12 cellular contexts compared by ENCODE assay signal in genomic region chr1:108533351-108534083, GRCh38. TPM values are rescaled to one million over a fixed set of nuclear protein-coding genes. Genes with fewer than 3 reads are reported as not detected.
A peak's percentile ranks its signal among the peaks of the same experiment; 100 is the strongest.
DNase-seq lines count a peak whose midpoint lies in the region; ATAC-seq and TF ChIP-seq lines count a peak whose summit lies in the region.
"Had no signal": no experiment of that assay in that cellular context is flagged by ENCODE, and none has a peak within 500 bp of the region (broad histone marks: within the 10 kb centered on the region; RNA-seq: fewer than 3 reads in every experiment).

No MANE protein-coding gene starts in this region.

- peak overlapping the region; percentile 35 for H3K27ac ChIP-seq in CD8-positive, alpha-beta memory T cell (ENCODE audit: low read depth, low read length)
- H3K27ac ChIP-seq: BLaER1 treated with 17β-estradiol and CSF1 and Interleukin-3, amounts not matched to agents 10 nM and 100 nM; epithelial cell of prostate had no signal

- no peaks in the 10 kb centered on the region for H3K36me3 ChIP-seq in CD8-positive, alpha-beta memory T cell (ENCODE audit: insufficient read depth, low read length)
- H3K36me3 ChIP-seq: BLaER1 treated with 17β-estradiol and CSF1 and Interleukin-3, amounts not matched to agents 10 nM and 100 nM had no signal

- ATAC-seq in GM19395 (IDR thresholded peaks at IDR 0.05; ENCODE audit: unreplicated experiment), result peak; percentile 75
- peak; percentile 58 for ATAC-seq in HG03342 (IDR thresholded peaks at IDR 0.05; ENCODE audit: unreplicated experiment)
- ATAC-seq in HG02571 (IDR thresholded peaks at IDR 0.05; ENCODE audit: unreplicated experiment), result no peak
- ATAC-seq in HG03457 (IDR thresholded peaks at IDR 0.05; ENCODE audit: unreplicated experiment), result no peak

- no peak overlapping the region for H3K4me3 Mint-ChIP-seq in CD8-positive, alpha-beta memory T cell
- H3K4me3 Mint-ChIP-seq: naive B cell had no signal

- DNase-seq in CD8-positive, alpha-beta memory T cell, result no peak
- DNase-seq in epithelial cell of esophagus (ENCODE audit: low read depth) (peak; percentile 42), putamen (ENCODE audit: low spot score) (no peak), NCI-H1105 treated with DMSO at 0.1 percent for 48 hours (lab: John Stamatoyannopoulos, UW) (no peak)
- DNase-seq: naive B cell, NCI-H748 treated with DMSO at 0.1 percent for 48 hours had no signal

- H3K4me1 ChIP-seq in CD8-positive, alpha-beta memory T cell (ENCODE audit: insufficient read depth, low read length), result no peaks in the 10 kb centered on the region

- peaks cover 0 to 6% (median 0%) of the 10 kb centered on the region in 3 donors for H3K4me1 Mint-ChIP-seq in CD8-positive, alpha-beta memory T cell

- no peaks in the 10 kb centered on the region for H3K27me3 ChIP-seq in CD8-positive, alpha-beta memory T cell (ENCODE audit: insufficient read depth, low read length, poor library complexity, severe bottlenecking)
- H3K27me3 ChIP-seq: BLaER1 treated with 17β-estradiol and CSF1 and Interleukin-3, amounts not matched to agents 10 nM and 100 nM had no signal

- H3K4me3 ChIP-seq in CD8-positive, alpha-beta memory T cell (ENCODE audit: low read length), result no peak overlapping the region
- H3K4me3 ChIP-seq in epithelial cell of esophagus (ENCODE audit: low read length), result no peak overlapping the region
- H3K4me3 ChIP-seq: BLaER1 treated with 17β-estradiol and CSF1 and Interleukin-3, amounts not matched to agents 10 nM and 100 nM had no signal

- peaks cover 10 to 32% of the 10 kb centered on the region in 2 donors for H3K27me3 Mint-ChIP-seq in CD8-positive, alpha-beta memory T cell
- H3K27me3 Mint-ChIP-seq: naive B cell had no signal

- TF ChIP-seq CTCF in epithelial cell of esophagus (IDR thresholded peaks at IDR 0.05; ENCODE audit: insufficient read depth, low read depth, low read length, missing control alignments), result no peak

- no peak overlapping the region for H3K27ac Mint-ChIP-seq in CD8-positive, alpha-beta memory T cell
- H3K27ac Mint-ChIP-seq: naive B cell had no signal

- CTCF ChIA-PET in CD8-positive, alpha-beta memory T cell (lab: Charles Lee), result interaction anchor here (1.0 to 1.3 kb wide), 3 partner anchors 16 to 27 kb away, joined by 3 to 5 read pairs (median 3); no protein-coding TSS in a partner anchor

- H3K9me3 Mint-ChIP-seq in CD8-positive, alpha-beta memory T cell, result peaks cover 0 to 3% (median 0%) of the 10 kb centered on the region in 5 donors

- H3K36me3 Mint-ChIP-seq in CD8-positive, alpha-beta memory T cell, result no peaks in the 10 kb centered on the region
- H3K36me3 Mint-ChIP-seq: naive B cell had no signal

- POLR2A ChIA-PET in CD8-positive, alpha-beta memory T cell (lab: Charles Lee), result no interaction called here

- H3K9me3 ChIP-seq in CD8-positive, alpha-beta memory T cell (ENCODE audit: low read length), result no peaks in the 10 kb centered on the region

RNA-seq across cellular contexts. Expression of gene EEIG2, which starts 26.4 kb away (rescaled TPM):
- total RNA-seq in CD8-positive, alpha-beta memory T cell, result 10 to 100 TPM; 19.4 to 21.0 TPM
- polyA plus RNA-seq in CD8-positive, alpha-beta memory T cell, result 2.1 TPM

Comparison
In these comparisons a context has a peak if more than half of its experiments do, and no peak if none do; other contexts are left out.
1. ATAC-seq: peak in GM19395 (single experiment) and HG03342 (single experiment); none in HG02571 (single experiment) and HG03457 (single experiment).